ENCODE assay signal across 8 cellular contexts in the genomic region with DNA sequence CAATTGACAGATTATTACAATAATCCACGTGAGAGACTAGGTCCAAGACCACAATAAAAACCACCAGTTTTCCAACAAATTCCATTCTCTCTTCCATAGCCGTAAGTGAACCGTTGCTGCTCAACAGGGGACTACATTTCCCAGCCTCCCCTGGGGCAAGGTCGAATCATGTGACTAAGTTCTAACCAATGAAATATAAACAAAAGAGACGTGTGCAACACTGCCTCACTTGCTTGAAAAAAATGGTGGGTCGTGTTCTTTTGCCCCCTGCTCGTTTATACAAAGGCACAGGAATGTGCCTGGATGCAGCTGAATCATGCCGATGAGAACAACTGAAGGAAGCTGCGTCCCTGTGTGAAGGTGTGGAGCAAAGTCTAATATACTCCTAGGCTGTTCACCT. TPM values are rescaled to one million over a fixed set of nuclear protein-coding genes. Genes with fewer than 3 reads are reported as not detected.
A peak's percentile ranks its signal among the peaks of the same experiment; 100 is the strongest.
DNase-seq lines count a peak whose midpoint lies in the region; ATAC-seq and TF ChIP-seq lines count a peak whose summit lies in the region.

No MANE protein-coding gene starts in this region.

- no peak overlapping the region for H3K4me3 Mint-ChIP-seq in naive thymus-derived CD4-positive, alpha-beta T cell

- peaks cover 0 to 4% (median 0%) of the 10 kb centered on the region in 5 donors for H3K36me3 Mint-ChIP-seq in naive thymus-derived CD4-positive, alpha-beta T cell

- CTCF ChIA-PET in naive thymus-derived CD4-positive, alpha-beta T cell (lab: Charles Lee): no interaction called here

- ATAC-seq in naive thymus-derived CD4-positive, alpha-beta T cell: no peak
- no peak for ATAC-seq in GM18861 (IDR thresholded peaks at IDR 0.05; ENCODE audit: unreplicated experiment)

- H3K36me3 ChIP-seq in adrenal gland (replicated peaks in 1 of 2) (no peaks in the 10 kb centered on the region), iPS-18a (ENCODE audit: control insufficient read depth, low read depth, low read length) (no peaks in the 10 kb centered on the region)
- H3K36me3 ChIP-seq in naive thymus-derived CD4-positive, alpha-beta T cell (ENCODE audit: control insufficient read depth in 2 of 3, insufficient read depth in 3 of 3, low read length in 3 of 3): no peaks in the 10 kb centered on the region

- POLR2A ChIA-PET in naive thymus-derived CD4-positive, alpha-beta T cell (lab: Charles Lee): no interaction called here

- H3K4me1 ChIP-seq in adrenal gland (replicated peaks in 1 of 2) (no peaks in the 10 kb centered on the region), iPS-18a (ENCODE audit: control insufficient read depth, low read depth, low read length) (peaks cover 14% of the 10 kb centered on the region)
- H3K4me1 ChIP-seq in naive thymus-derived CD4-positive, alpha-beta T cell (ENCODE audit: control insufficient read depth in 2 of 2, insufficient read depth in 2 of 2, low read length in 2 of 2): no peaks in the 10 kb centered on the region

- H3K9ac ChIP-seq in iPS-18a (ENCODE audit: low read length): peak overlapping the region; percentile 7

- no peak overlapping the region for H3K27ac Mint-ChIP-seq in naive thymus-derived CD4-positive, alpha-beta T cell

- H3K9me3 Mint-ChIP-seq in naive thymus-derived CD4-positive, alpha-beta T cell: peaks cover 0 to 16% (median 0%) of the 10 kb centered on the region in 11 donors

- H3K4me1 Mint-ChIP-seq in naive thymus-derived CD4-positive, alpha-beta T cell: peaks cover 0 to 3% (median 0%) of the 10 kb centered on the region in 7 donors

- H3K4me3 ChIP-seq in adrenal gland (no peak overlapping the region), iPS-18a (ENCODE audit: low read length) (peak overlapping the region; percentile 19)
- H3K4me3 ChIP-seq in naive thymus-derived CD4-positive, alpha-beta T cell (ENCODE audit: low read length): no peak overlapping the region

- in situ Hi-C loops in ACHN (cut with HindIII; ENCODE audit: low pct_ligation_motif_present, low pct_unique_long_range_greater_than_20kb, low sequenced_read_pairs): no loop called here

- DNase-seq in ACHN (peak; percentile 44), HuH-7 (ENCODE audit: low spot score) (peak; percentile 36), adrenal gland (peak in 5 of 7 donors; percentile 3 to 64 (median 19)), NCI-H1105 (lab: John Stamatoyannopoulos, UW) (no peak), NK-92 (lab: John Stamatoyannopoulos, UW; ENCODE audit: unreplicated experiment) (no peak)
- no peak for DNase-seq in naive thymus-derived CD4-positive, alpha-beta T cell

- peaks cover 0 to 47% (median 15%) of the 10 kb centered on the region in 5 donors for H3K27me3 Mint-ChIP-seq in naive thymus-derived CD4-positive, alpha-beta T cell

- H3K27me3 ChIP-seq in adrenal gland: no peaks in the 10 kb centered on the region
- H3K27me3 ChIP-seq in iPS-18a (ENCODE audit: control insufficient read depth, insufficient read depth, low read length): no peaks in the 10 kb centered on the region
- H3K27me3 ChIP-seq in naive thymus-derived CD4-positive, alpha-beta T cell (ENCODE audit: control insufficient read depth in 2 of 2, insufficient read depth in 2 of 2, low read length in 2 of 2): no peaks in the 10 kb centered on the region

- no peak for TF ChIP-seq CTCF in adrenal gland (IDR thresholded peaks at IDR 0.05)

- no peak overlapping the region for H3K27ac ChIP-seq in adrenal gland
- peak overlapping the region; percentile 50 for H3K27ac ChIP-seq in iPS-18a (ENCODE audit: low read length)
- H3K27ac ChIP-seq in naive thymus-derived CD4-positive, alpha-beta T cell (ENCODE audit: low read depth, low read length): no peak overlapping the region

- no peak for TF ChIP-seq POLR2A in adrenal gland (IDR thresholded peaks at IDR 0.05)

- intact Hi-C loops in adrenal gland (cut with DNase I): no loop called here
- intact Hi-C loops in naive thymus-derived CD4-positive, alpha-beta T cell (cut with micrococcal nuclease): no loop called here

- 23 to 36% (median 27%) methylated on average over 9 of the region's 9 CpGs for WGBS in adrenal gland, 4 donors

- no peaks in the 10 kb centered on the region for H3K9me3 ChIP-seq in adrenal gland (replicated peaks in 1 of 3)
- no peaks in the 10 kb centered on the region for H3K9me3 ChIP-seq in iPS-18a (ENCODE audit: control insufficient read depth, low read depth, low read length)
- no peaks in the 10 kb centered on the region for H3K9me3 ChIP-seq in naive thymus-derived CD4-positive, alpha-beta T cell (ENCODE audit: control insufficient read depth in 2 of 3, low read length in 3 of 3)

RNA-seq across cellular contexts. Expression of gene HSPB8, which starts 51.1 kb away (rescaled TPM):
- total RNA-seq in adrenal gland: 10 to 100 TPM in 6 of 8 donors, 1 to 10 TPM in 2; 4.0 to 27.8 (median 15.0) TPM
- 10 to 100 TPM in 2 of 3 donors, 1 to 10 TPM in 1; 8.6 to 15.6 (median 10.2) TPM for polyA plus RNA-seq in adrenal gland
- total RNA-seq in naive thymus-derived CD4-positive, alpha-beta T cell: not detected
- polyA plus RNA-seq in naive thymus-derived CD4-positive, alpha-beta T cell: not detected

Comparison
In these comparisons a context has a peak if more than half of its experiments do, and no peak if none do; other contexts are left out.
1. DNase-seq: peak in ACHN (single experiment), HuH-7 (single experiment) and adrenal gland (5 of 7); none in NCI-H1105 (single experiment), NK-92 (single experiment) and naive thymus-derived CD4-positive, alpha-beta T cell (0 of 9).
2. RNA of gene HSPB8, which starts 51.1 kb away (total RNA-seq): 4.0 to 27.8 TPM in adrenal gland; not detected in naive thymus-derived CD4-positive, alpha-beta T cell; every median in the first group is over 4 times any median in the second.